ENCODE assay signal across 1 cellular context in genomic region chr6:10759312-10759839, GRCh38.
TF ChIP-seq lines count a peak whose summit lies in the region.

No MANE protein-coding gene starts in this region.

TF ChIP-seq in GM12878, 131 proteins besides CTCF, POLR2A, EP300 and RAD21 (continued from another document):
- TF ChIP-seq MAX (IDR thresholded peaks at IDR 0.05; ENCODE audit: low read depth, low read length) (no peak), BACH1 (IDR thresholded peaks at IDR 0.05; ENCODE audit: borderline replicate concordance) (0 out of 2 replicates have a peak, but pooled peaks have one; percentile 29), NFIC (IDR thresholded peaks at IDR 0.05; ENCODE audit: low read depth, low read length) (no peak), KLF5 (IDR thresholded peaks at IDR 0.05; ENCODE audit: partially characterized antibody) (no peak), SMC3 (IDR thresholded peaks at IDR 0.05; ENCODE audit: borderline replicate concordance, low read length) (peak; percentile 35; the same call in 1 of the 2 replicates), KAT2A (conservative IDR thresholded peaks at IDR 0.05; ENCODE audit: control insufficient read depth, low read depth, low read length) (no peak), MTA2 (IDR thresholded peaks at IDR 0.05; ENCODE audit: low read depth) (no peak), ZNF207 (IDR thresholded peaks at IDR 0.05; ENCODE audit: borderline replicate concordance) (no peak)
